17 cellular contexts compared by ENCODE assay signal in the genomic region with DNA sequence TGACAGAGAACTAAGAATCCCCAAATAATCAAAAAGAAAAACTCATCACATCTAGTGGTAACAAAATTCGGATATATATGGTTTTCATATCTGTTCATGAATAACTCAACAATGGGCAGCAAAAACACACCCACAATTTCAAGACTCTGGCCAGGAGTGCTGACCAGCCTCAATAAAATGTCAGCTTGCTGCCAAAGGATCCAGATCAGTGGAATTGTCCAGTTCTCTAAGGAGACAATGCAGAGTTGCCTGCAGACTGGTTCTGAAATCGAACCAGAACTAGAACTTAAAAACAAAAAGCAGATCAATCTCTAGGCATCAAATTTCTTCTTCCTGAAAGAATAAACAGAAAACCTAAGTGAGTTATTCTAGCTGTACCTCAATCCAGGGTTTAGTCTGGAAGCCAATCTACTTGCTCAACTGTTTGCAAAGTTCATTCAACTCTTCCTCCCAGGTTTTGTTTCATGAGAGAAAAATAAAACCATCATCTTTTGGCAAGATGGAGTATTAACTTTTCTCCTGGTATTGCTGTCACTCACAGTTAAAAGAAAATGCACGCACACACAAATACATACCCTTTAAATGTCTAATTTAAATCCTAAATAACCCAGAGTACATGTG.
DNase-seq lines count a peak whose midpoint lies in the region; ATAC-seq and TF ChIP-seq lines count a peak whose summit lies in the region.
"Had no signal": no experiment of that assay in that cellular context is flagged by ENCODE, and none has a peak within 500 bp of the region (broad histone marks: within the 10 kb centered on the region; RNA-seq: fewer than 3 reads in every experiment).

No MANE protein-coding gene starts in this region.

- intact Hi-C loops in ascending aorta (cut with DNase I), result no loop called here

- H3K27ac ChIP-seq in ascending aorta, result peak overlapping the region; percentile 27 to 64
- H3K27ac ChIP-seq: BLaER1 treated with 17β-estradiol and CSF1 and Interleukin-3, amounts not matched to agents 10 nM and 100 nM; thyroid gland had no signal

- H3K4me3 ChIP-seq in ascending aorta (no peak overlapping the region), fibroblast of pulmonary artery (replicated peaks; ENCODE audit: low read depth, low read length) (no peak overlapping the region), skeletal muscle cell (ENCODE audit: low read depth, low read length) (no peak overlapping the region)
- H3K4me3 ChIP-seq: BLaER1 treated with 17β-estradiol and CSF1 and Interleukin-3, amounts not matched to agents 10 nM and 100 nM; sigmoid colon; thyroid gland had no signal

- H3K4me1 ChIP-seq in ascending aorta, result peaks cover 0 to 19% of the 10 kb centered on the region in 2 donors
- H3K4me1 ChIP-seq: BLaER1 treated with 17β-estradiol and CSF1 and Interleukin-3, amounts not matched to agents 10 nM and 100 nM had no signal

- H3K4me1 Mint-ChIP-seq in HFFc6 (ENCODE audit: low read depth), result peaks cover 40% of the 10 kb centered on the region
- H3K4me1 Mint-ChIP-seq in stimulated activated memory B cell treated with anti-CD40 and anti-IgM and Interleukin-4, amounts not matched to agents 10 μg/mL and 1 μg/mL and 100 μg/mL, for 72 hours, result no peaks in the 10 kb centered on the region

- peak overlapping the region; percentile 67 for H3K27ac Mint-ChIP-seq in HFFc6
- H3K27ac Mint-ChIP-seq in stimulated activated memory B cell treated with anti-CD40 and anti-IgM and Interleukin-4, amounts not matched to agents 10 μg/mL and 1 μg/mL and 100 μg/mL, for 72 hours, result no peak overlapping the region
- H3K27ac Mint-ChIP-seq in activated naive CD4-positive, alpha-beta T cell treated with anti-CD3 and anti-CD28 coated beads, Interleukin-2, amount 50 U/mL, for 72 hours, result no peak overlapping the region
- H3K27ac Mint-ChIP-seq: T-helper 17 cell had no signal

- H3K36me3 ChIP-seq in ascending aorta, result no peaks in the 10 kb centered on the region
- H3K36me3 ChIP-seq: thyroid gland had no signal

- H3K9me3 ChIP-seq in ascending aorta, result no peaks in the 10 kb centered on the region
- H3K9me3 ChIP-seq: BLaER1 treated with 17β-estradiol and CSF1 and Interleukin-3, amounts not matched to agents 10 nM and 100 nM; sigmoid colon; thyroid gland had no signal

- DNase-seq in HFFc6 (peak; percentile 43), ascending aorta (ENCODE audit: low spot score in 2 of 2) (no peak), fibroblast of pulmonary artery (ENCODE audit: low read depth) (peak; percentile 73), skeletal muscle cell (ENCODE audit: low read depth) (peak; percentile 6), CD1c-positive myeloid dendritic cell (ENCODE audit: extremely low spot score) (no peak)
- DNase-seq in activated naive CD4-positive, alpha-beta T cell treated with anti-CD3 and anti-CD28 coated beads, Interleukin-2, amount 50 U/mL, for 72 hours (ENCODE audit: low spot score in 2 of 2), result no peak
- DNase-seq: activated CD4-positive, CD25-positive, alpha-beta regulatory T cell; KBM-7; NCI-H1105; NK-92 treated with Interleukin-12 subunit alpha and Interleukin-12 subunit beta, amount 100 ng/mL, for 24 hours; SHP77 treated with DMSO at 0.1 percent for 48 hours; sigmoid colon; stimulated activated CD4-positive, alpha-beta T cell treated with anti-CD3 and anti-CD28 coated beads, Interleukin-4, amount 100 ng/mL, for 4 hours; T-helper 17 cell had no signal

- TF ChIP-seq CTCF in HFFc6 (IDR thresholded peaks at IDR 0.05) (no peak), ascending aorta (IDR thresholded peaks at IDR 0.05) (no peak), fibroblast of pulmonary artery (IDR thresholded peaks at IDR 0.05; ENCODE audit: low read length, missing control alignments) (no peak)

- peaks cover 18% of the 10 kb centered on the region; the same call in 1 of the 2 replicates for H3K36me3 Mint-ChIP-seq in HFFc6 (ENCODE audit: low read depth)
- H3K36me3 Mint-ChIP-seq in stimulated activated memory B cell treated with anti-CD40 and anti-IgM and Interleukin-4, amounts not matched to agents 10 μg/mL and 1 μg/mL and 100 μg/mL, for 72 hours, result peaks cover 43% of the 10 kb centered on the region
- peaks cover 12 to 15% of the 10 kb centered on the region in 2 donors for H3K36me3 Mint-ChIP-seq in activated naive CD4-positive, alpha-beta T cell treated with anti-CD3 and anti-CD28 coated beads, Interleukin-2, amount 50 U/mL, for 72 hours

- no peaks in the 10 kb centered on the region for H3K27me3 Mint-ChIP-seq in HFFc6 (ENCODE audit: insufficient read depth)
- H3K27me3 Mint-ChIP-seq in stimulated activated memory B cell treated with anti-CD40 and anti-IgM and Interleukin-4, amounts not matched to agents 10 μg/mL and 1 μg/mL and 100 μg/mL, for 72 hours, result peaks cover 27% of the 10 kb centered on the region
- H3K27me3 Mint-ChIP-seq: T-helper 17 cell had no signal

- H3K9me3 Mint-ChIP-seq in HFFc6, result no peaks in the 10 kb centered on the region
- H3K9me3 Mint-ChIP-seq in stimulated activated memory B cell treated with anti-CD40 and anti-IgM and Interleukin-4, amounts not matched to agents 10 μg/mL and 1 μg/mL and 100 μg/mL, for 72 hours, result no peaks in the 10 kb centered on the region
- H3K9me3 Mint-ChIP-seq in activated naive CD4-positive, alpha-beta T cell treated with anti-CD3 and anti-CD28 coated beads, Interleukin-2, amount 50 U/mL, for 72 hours, result no peaks in the 10 kb centered on the region

- H3K4me3 Mint-ChIP-seq in HFFc6, result no peak overlapping the region
- no peak overlapping the region for H3K4me3 Mint-ChIP-seq in stimulated activated memory B cell treated with anti-CD40 and anti-IgM and Interleukin-4, amounts not matched to agents 10 μg/mL and 1 μg/mL and 100 μg/mL, for 72 hours
- H3K4me3 Mint-ChIP-seq: T-helper 17 cell had no signal

- ATAC-seq in stimulated activated memory B cell treated with anti-CD40 and anti-IgM and Interleukin-4, amounts not matched to agents 10 μg/mL and 1 μg/mL and 100 μg/mL, for 72 hours, result no peak
- ATAC-seq in activated naive CD4-positive, alpha-beta T cell treated with anti-CD3 and anti-CD28 coated beads, Interleukin-2, amount 50 U/mL, for 72 hours, result no peak
- ATAC-seq: T-helper 17 cell had no signal

- no peaks in the 10 kb centered on the region for H3K27me3 ChIP-seq in ascending aorta
- H3K27me3 ChIP-seq: sigmoid colon, thyroid gland had no signal

Comparison
In these comparisons a context has a peak if more than half of its experiments do, and no peak if none do; other contexts are left out.
1. DNase-seq: peak in HFFc6 (single experiment), fibroblast of pulmonary artery (single experiment) and skeletal muscle cell (single experiment); none in ascending aorta (0 of 2), CD1c-positive myeloid dendritic cell (single experiment) and activated naive CD4-positive, alpha-beta T cell treated with anti-CD3 and anti-CD28 coated beads, Interleukin-2, amount 50 U/mL, for 72 hours (0 of 2).